In the genomic region with DNA sequence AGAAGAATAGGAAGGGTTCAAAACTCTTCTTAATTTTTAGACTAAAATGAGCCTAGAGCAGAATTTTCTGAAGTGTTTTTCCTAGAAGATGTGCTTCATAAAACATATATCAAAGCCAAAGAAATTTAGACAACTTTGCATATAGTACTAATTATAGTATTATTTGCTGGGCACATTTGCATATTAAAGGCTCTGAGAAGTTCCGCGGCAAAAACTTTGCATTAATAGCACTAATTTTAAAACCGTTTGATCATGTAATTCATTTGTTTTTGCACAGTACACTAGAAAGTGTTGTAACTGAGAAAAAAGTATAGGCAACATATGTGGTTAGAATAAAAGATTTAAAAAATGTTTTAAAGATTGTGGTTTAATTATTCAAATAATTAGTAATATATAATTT, we compare ENCODE assay signal across 34 cellular contexts.
"Had no signal": no experiment of that assay in that cellular context is flagged by ENCODE, and none has a peak within 500 bp of the region (broad histone marks: within the 10 kb centered on the region; RNA-seq: fewer than 3 reads in every experiment).

No MANE protein-coding gene starts in this region.

- H3K27me3 ChIP-seq: MG63 had no signal

- H3K4me3 ChIP-seq: MG63 had no signal

- H3K36me3 ChIP-seq: MG63 had no signal

- DNase-seq: Karpas-422, Kasumi-1, MG63, MM.1S, MV-4-11, NCI-H1048, NCI-H1092, NCI-H1092 treated with DMSO at 0.1 percent for 48 hours, NCI-H1105, NCI-H1105 treated with DMSO at 0.1 percent for 48 hours, NCI-H1417, NCI-H1417 treated with DMSO at 0.1 percent for 48 hours, NCI-H1436, NCI-H1436 treated with DMSO at 0.1 percent for 48 hours, NCI-H146, NCI-H1694, NCI-H1694 treated with DMSO at 0.1 percent for 48 hours, NCI-H187, NCI-H187 treated with DMSO at 0.1 percent for 48 hours, NCI-H1930, NCI-H2029, NCI-H2029 treated with DMSO at 0.1 percent for 48 hours, NCI-H2081, NCI-H2081 treated with DMSO at 0.1 percent for 48 hours, NCI-H2107, NCI-H2171, NCI-H2171 treated with DMSO at 0.1 percent for 48 hours, NCI-H2227 treated with DMSO at 0.1 percent for 48 hours, NCI-H226, NCI-H345, NCI-H446, NCI-H446 treated with DMSO at 0.1 percent for 48 hours, NCI-H510A, NCI-H510A treated with DMSO at 0.1 percent for 48 hours had no signal

- H3K9me3 ChIP-seq: MG63 had no signal
